In the genomic region with DNA sequence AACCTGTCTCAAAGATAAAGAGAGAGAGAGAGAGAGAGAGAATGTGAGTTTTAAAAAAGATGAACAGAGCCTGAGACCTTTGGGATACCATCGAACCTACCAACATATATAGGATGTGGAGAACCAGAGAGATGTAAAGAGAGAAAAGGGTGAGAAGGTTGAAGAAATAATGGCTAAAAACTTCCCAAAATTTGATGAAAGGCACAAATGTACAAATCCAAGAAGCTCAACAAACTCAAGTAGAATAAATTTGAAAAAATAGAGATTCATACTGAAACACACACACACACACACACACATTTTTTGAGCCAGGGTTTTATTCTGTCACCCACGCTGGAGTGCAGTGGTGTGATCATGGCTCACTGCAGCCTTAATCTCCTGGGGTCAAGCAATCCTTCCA, we compare ENCODE assay signal across 30 cellular contexts. TPM values are rescaled to one million over a fixed set of nuclear protein-coding genes. Genes with fewer than 3 reads are reported as not detected.
DNase-seq lines count a peak whose midpoint lies in the region; TF ChIP-seq lines count a peak whose summit lies in the region.
"Had no signal": no experiment of that assay in that cellular context is flagged by ENCODE, and none has a peak within 500 bp of the region (broad histone marks: within the 10 kb centered on the region; RNA-seq: fewer than 3 reads in every experiment).

No MANE protein-coding gene starts in this region.

- no peaks in the 10 kb centered on the region for H3K4me1 ChIP-seq in HEK293 (ENCODE audit: control insufficient read depth, insufficient read depth, low read length)
- H3K4me1 ChIP-seq in PC-9 (replicated peaks; ENCODE audit: insufficient read depth): no peaks in the 10 kb centered on the region
- peaks cover 0 to 6% (median 3%) of the 10 kb centered on the region in 4 donors for H3K4me1 ChIP-seq in esophagus muscularis mucosa
- no peaks in the 10 kb centered on the region for H3K4me1 ChIP-seq in SK-N-SH (ENCODE audit: control insufficient read depth in 1 of 2, insufficient read depth in 2 of 2, low read depth in 1 of 2, low read length in 1 of 2)
- H3K4me1 ChIP-seq: BE2C, BLaER1 had no signal

- H2AFZ ChIP-seq in PC-9 (no peak overlapping the region), SK-N-SH (ENCODE audit: low read depth) (no peak overlapping the region)

- CTCF ChIA-PET in HEK293 (lab: Yijun Ruan, JAX) (interaction anchor here (1.0 kb wide), 1 partner anchor 121 kb away, joined by 3 read pairs; no protein-coding TSS in a partner anchor), PC-9 (lab: Charles Lee) (no interaction called here), SK-N-SH (lab: Yijun Ruan, JAX) (interaction anchor here (1.7 kb wide), 1 partner anchor 16 kb away, joined by 3 read pairs; the partner anchor contains the start of genes MBD3L1 and ZNF558)

- POLR2A ChIA-PET in HEK293 (lab: Yijun Ruan, JAX): no interaction called here
- POLR2A ChIA-PET in PC-9 (lab: Charles Lee; ENCODE audit: unreplicated experiment): no interaction called here
- POLR2A ChIA-PET in SK-N-SH (lab: Yijun Ruan, JAX): no interaction called here

- H3K4me2 ChIP-seq in PC-9 (no peak overlapping the region), SK-N-SH (no peak overlapping the region)
- H3K4me2 ChIP-seq: BLaER1 had no signal

- intact Hi-C loops in PC-9 (cut with micrococcal nuclease; ENCODE audit: unreplicated experiment) (no loop called here), esophagus muscularis mucosa (cut with DNase I) (no loop called here)

- TF ChIP-seq CTCF in HEK293 (tag by site-specific recombination; IDR thresholded peaks at IDR 0.05) (no peak), PC-9 (conservative IDR thresholded peaks at IDR 0.05) (no peak), coronary artery (IDR thresholded peaks at IDR 0.05) (no peak), esophagus muscularis mucosa (IDR thresholded peaks at IDR 0.05) (no peak), GM13977 (IDR thresholded peaks at IDR 0.05; ENCODE audit: extremely low read depth, insufficient read depth, missing control alignments) (no peak), SK-N-SH (IDR thresholded peaks at IDR 0.05) (no peak)

- H3K27me3 ChIP-seq in PC-9 (ENCODE audit: insufficient read depth, low read depth) (no peaks in the 10 kb centered on the region), esophagus muscularis mucosa (no peaks in the 10 kb centered on the region), SK-N-SH (ENCODE audit: insufficient read depth) (no peaks in the 10 kb centered on the region)
- H3K27me3 ChIP-seq: BE2C, BLaER1 had no signal

- no peak overlapping the region for H3K9ac ChIP-seq in SK-N-SH
- H3K9ac ChIP-seq: BLaER1 had no signal

- H3K9me2 ChIP-seq in PC-9 (ENCODE audit: insufficient read depth) (no peaks in the 10 kb centered on the region), SK-N-SH (no peaks in the 10 kb centered on the region)

- TF ChIP-seq POLR2A in esophagus muscularis mucosa (IDR thresholded peaks at IDR 0.05; ENCODE audit: low read depth): no peak

- no peak for TF ChIP-seq EP300 in esophagus muscularis mucosa (IDR thresholded peaks at IDR 0.05)
- no peak for TF ChIP-seq EP300 in SK-N-SH (IDR thresholded peaks at IDR 0.05; ENCODE audit: borderline replicate concordance in 1 of 2, low read depth in 1 of 2, low read length in 1 of 2)

- no peaks in the 10 kb centered on the region; the same call in 1 of the 2 replicates for H3K9me3 ChIP-seq in HEK293 (ENCODE audit: control insufficient read depth, insufficient read depth, low read depth, low read length)
- peaks cover 75% of the 10 kb centered on the region for H3K9me3 ChIP-seq in PC-9 (ENCODE audit: insufficient read depth, low read depth)
- H3K9me3 ChIP-seq in esophagus muscularis mucosa: peaks cover 29 to 98% (median 78%) of the 10 kb centered on the region in 4 donors
- peaks cover 53% of the 10 kb centered on the region for H3K9me3 ChIP-seq in SK-N-SH
- H3K9me3 ChIP-seq: BE2C had no signal

- BruUV-seq in PC-9 (replicated peaks; lab: Mats Ljungman, UMichigan): no TSS peak

- in situ Hi-C loops in GM13977 (cut with MboI; ENCODE audit: low pct_unique_long_range_greater_than_20kb, low sequenced_read_pairs, unreplicated experiment): no loop called here

- H3F3A ChIP-seq in PC-9 (ENCODE audit: insufficient read depth, low read depth) (peaks cover 10% of the 10 kb centered on the region; the same call in 1 of the 2 replicates), SK-N-SH (replicated peaks; ENCODE audit: insufficient read depth) (peaks cover 8% of the 10 kb centered on the region)

- no peak for TF ChIP-seq RAD21 in SK-N-SH (IDR thresholded peaks at IDR 0.05; ENCODE audit: low read length)

- H3K4me3 ChIP-seq in HEK293 (ENCODE audit: low read depth, low read length) (no peak overlapping the region), PC-9 (peak overlapping the region; percentile 15; the same call in 1 of the 2 replicates), coronary artery (peak overlapping the region; percentile 11), esophagus muscularis mucosa (no peak overlapping the region), SK-N-SH (ENCODE audit: low read depth in 2 of 2, low read length in 1 of 2) (no peak overlapping the region; a peak in 1 of 4 replicates)
- H3K4me3 ChIP-seq: BLaER1, GM12878 had no signal

- H4K20me1 ChIP-seq in PC-9 (ENCODE audit: insufficient read depth) (no peaks in the 10 kb centered on the region; the same call in 1 of the 2 replicates), SK-N-SH (ENCODE audit: insufficient read depth) (no peaks in the 10 kb centered on the region)
- H4K20me1 ChIP-seq: BLaER1 had no signal

- peaks cover 0 to 27% of the 10 kb centered on the region in 2 experiments; a peak in 2 of 3 replicates for H3K36me3 ChIP-seq in HEK293 (ENCODE audit: control insufficient read depth in 2 of 2, insufficient read depth in 1 of 2, low read length in 2 of 2)
- peaks cover 94% of the 10 kb centered on the region for H3K36me3 ChIP-seq in PC-9 (ENCODE audit: low read depth)
- peaks cover 92 to 100% (median 98%) of the 10 kb centered on the region in 4 donors for H3K36me3 ChIP-seq in esophagus muscularis mucosa
- peaks cover 59 to 90% of the 10 kb centered on the region in 2 experiments for H3K36me3 ChIP-seq in SK-N-SH (replicated peaks in 1 of 2; ENCODE audit: control insufficient read depth in 1 of 2, insufficient read depth in 2 of 2, low read length in 1 of 2)
- H3K36me3 ChIP-seq: BE2C had no signal

- WGBS in esophagus muscularis mucosa: 97% methylated on average over 2 of the region's 2 CpGs
- 92% methylated on average over 2 of the region's 2 CpGs for WGBS in SK-N-SH (ENCODE audit: low lambda C conversion rate)

- DNase-seq in PC-9 (no peak), coronary artery (ENCODE audit: low spot score) (no peak), esophagus muscularis mucosa (ENCODE audit: extremely low spot score) (peak; percentile 57), NCI-H446 treated with DMSO at 0.1 percent for 48 hours (lab: John Stamatoyannopoulos, UW) (no peak), GM13977 (ENCODE audit: low spot score) (no peak), SK-N-SH (no peak), HUDEP-2 (lab: John Stamatoyannopoulos, UW; ENCODE audit: unreplicated experiment in 76 of 76) (no peak)
- DNase-seq: 8988T; ACHN; BE2C; C1 segment of cervical spinal cord; CD4-positive, alpha-beta memory T cell; CD4-positive, CD25-positive, alpha-beta regulatory T cell; CD8-positive, alpha-beta memory T cell; COR-L47; DMS 273 treated with DMSO at 0.1 percent for 48 hours; DMS153; DMS53; DMS79; DND-41; EL; GDM1 had no signal

- H3K27ac ChIP-seq in HEK293 (ENCODE audit: extremely low read depth, low read depth, low read length) (no peak overlapping the region), PC-9 (no peak overlapping the region), coronary artery (no peak overlapping the region), esophagus muscularis mucosa (replicated peaks in 1 of 4) (no peak overlapping the region), SK-N-SH (ENCODE audit: low read depth in 2 of 2, low read length in 1 of 2) (no peak overlapping the region)
- H3K27ac ChIP-seq: BLaER1 had no signal

- H3K79me2 ChIP-seq in PC-9 (ENCODE audit: low read depth) (no peaks in the 10 kb centered on the region), SK-N-SH (ENCODE audit: insufficient read depth) (no peaks in the 10 kb centered on the region)

TF ChIP-seq in HEK293, 187 proteins besides CTCF, POLR2A, EP300 and RAD21 (continues in another document):
- TF ChIP-seq, protein P1, sequence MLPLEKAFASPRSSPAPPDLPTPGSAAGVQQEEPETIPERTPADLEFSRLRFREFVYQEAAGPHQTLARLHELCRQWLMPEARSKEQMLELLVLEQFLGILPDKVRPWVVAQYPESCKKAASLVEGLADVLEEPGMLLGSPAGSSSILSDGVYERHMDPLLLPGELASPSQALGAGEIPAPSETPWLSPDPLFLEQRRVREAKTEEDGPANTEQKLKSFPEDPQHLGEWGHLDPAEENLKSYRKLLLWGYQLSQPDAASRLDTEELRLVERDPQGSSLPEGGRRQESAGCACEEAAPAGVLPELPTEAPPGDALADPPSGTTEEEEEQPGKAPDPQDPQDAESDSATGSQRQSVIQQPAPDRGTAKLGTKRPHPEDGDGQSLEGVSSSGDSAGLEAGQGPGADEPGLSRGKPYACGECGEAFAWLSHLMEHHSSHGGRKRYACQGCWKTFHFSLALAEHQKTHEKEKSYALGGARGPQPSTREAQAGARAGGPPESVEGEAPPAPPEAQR (tag by site-specific recombination; IDR thresholded peaks at IDR 0.05): no peak
- no peak for TF ChIP-seq KLF8 (tag by site-specific recombination; IDR thresholded peaks at IDR 0.05)

TF ChIP-seq in SK-N-SH, 30 proteins besides CTCF, POLR2A, EP300 and RAD21 (continues in another document):
- TF ChIP-seq RCOR1 (IDR thresholded peaks at IDR 0.05; ENCODE audit: low read length): no peak
- TF ChIP-seq NRF1 (IDR thresholded peaks at IDR 0.05; ENCODE audit: low read depth, low read length): no peak
- TF ChIP-seq, protein P2, sequence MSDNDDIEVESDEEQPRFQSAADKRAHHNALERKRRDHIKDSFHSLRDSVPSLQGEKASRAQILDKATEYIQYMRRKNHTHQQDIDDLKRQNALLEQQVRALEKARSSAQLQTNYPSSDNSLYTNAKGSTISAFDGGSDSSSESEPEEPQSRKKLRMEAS (IDR thresholded peaks at IDR 0.05; ENCODE audit: low read depth): no peak
- no peak for TF ChIP-seq TAF1 (IDR thresholded peaks at IDR 0.05; ENCODE audit: borderline replicate concordance, low read depth, low read length)
- no peak for TF ChIP-seq GATA2 (CRISPR knock-in tag; IDR thresholded peaks at IDR 0.05)

RNA-seq across cellular contexts. Expression of gene ZNF558, which starts 16.3 kb away (rescaled TPM):
- 28.7 and 29.7 TPM in 2 replicates for total RNA-seq in PC-9 (2021)
- 10 to 100 TPM; 32.8 to 59.2 (median 46.5) TPM for total RNA-seq in esophagus muscularis mucosa
- 22.5 and 28.1 TPM in 2 replicates for polyA plus RNA-seq in SK-N-SH (2012; rRNA removed)
- 15.1 and 15.5 TPM in 2 replicates for polyA plus RNA-seq in SK-N-SH (2012; cell fraction: cytosol; rRNA removed)
- polyA plus RNA-seq in SK-N-SH (2012; cell fraction: nucleus; rRNA removed): 79.7 and 104 TPM in 2 replicates

RNA-seq across cellular contexts. Expression of gene MBD3L1, which starts 16.4 kb away (rescaled TPM):
- total RNA-seq in PC-9 (2021) (not detected in 2 replicates), esophagus muscularis mucosa (not detected)
- polyA plus RNA-seq in SK-N-SH (2012; rRNA removed): not detected in 2 replicates
- not detected in 2 replicates for polyA plus RNA-seq in SK-N-SH (2012; cell fraction: cytosol; rRNA removed)
- not detected in 2 replicates for polyA plus RNA-seq in SK-N-SH (2012; cell fraction: nucleus; rRNA removed)
- total RNA-seq: A673; CD4-positive, alpha-beta memory T cell; CD4-positive, CD25-positive, alpha-beta regulatory T cell; CD8-positive, alpha-beta memory T cell; Daoy; G401; GM12878 had no signal
- polyA plus RNA-seq: AG04450; CD14-positive monocyte; CD4-positive, alpha-beta memory T cell; CD4-positive, CD25-positive, alpha-beta regulatory T cell; CD8-positive, alpha-beta memory T cell; GM12878 had no signal

Comparison
In these comparisons a context has a peak if more than half of its experiments do, and no peak if none do; other contexts are left out.
1. H3K4me3 ChIP-seq: peak in PC-9 (single experiment) and coronary artery (single experiment); none in HEK293 (single experiment), esophagus muscularis mucosa (0 of 4) and SK-N-SH (0 of 2).